Comparison of ENCODE assay signal across 1 cellular context in the genomic region with DNA sequence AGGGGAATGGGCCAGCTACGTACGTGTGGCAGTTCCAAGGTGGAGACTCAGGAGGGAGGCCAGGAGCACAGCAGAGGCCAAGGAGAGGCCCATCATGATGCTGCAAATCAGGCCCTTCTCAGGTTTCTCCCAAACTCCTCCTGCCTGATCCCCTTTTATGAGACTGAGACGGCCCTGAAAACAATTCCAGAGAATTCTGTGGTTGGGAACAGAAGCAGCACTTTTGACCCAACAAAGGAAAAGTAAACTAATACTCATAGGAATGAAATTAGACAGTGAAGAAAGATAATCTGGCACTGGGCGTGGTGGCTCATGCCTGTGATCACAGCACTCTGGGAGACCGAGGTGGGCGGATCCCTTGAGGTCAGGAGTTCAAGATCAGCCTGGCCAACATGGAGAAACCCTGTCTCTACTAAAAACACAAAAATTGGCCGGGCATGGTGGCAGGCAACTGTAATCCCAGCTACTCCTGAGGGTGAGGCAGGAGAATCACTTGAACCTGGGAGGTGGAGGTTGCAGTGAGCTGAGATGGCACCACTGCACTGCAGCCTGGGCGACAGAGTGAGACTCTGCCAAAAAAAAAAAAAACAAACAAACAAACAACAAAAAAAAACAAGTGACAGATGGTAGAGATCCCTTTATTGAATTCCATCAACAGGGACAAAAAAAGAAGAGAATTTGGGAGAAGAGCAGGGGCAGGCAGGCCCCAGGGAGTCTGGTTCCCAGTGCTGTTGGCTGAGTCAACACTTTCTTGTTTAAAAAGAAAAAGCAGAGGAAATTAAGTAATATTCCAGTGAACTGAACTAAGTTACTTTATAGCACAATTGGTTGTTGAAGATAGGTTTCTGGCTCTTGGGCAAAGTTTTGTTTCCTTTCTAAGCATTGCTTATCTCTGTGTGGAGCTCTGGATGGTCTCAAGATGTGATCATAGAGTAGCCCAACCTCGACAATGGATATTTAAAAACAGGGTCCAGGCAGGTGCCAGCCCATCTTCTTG.
TF ChIP-seq lines count a peak whose summit lies in the region.

A gene with protein sequence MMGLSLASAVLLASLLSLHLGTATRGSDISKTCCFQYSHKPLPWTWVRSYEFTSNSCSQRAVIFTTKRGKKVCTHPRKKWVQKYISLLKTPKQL (minus strand): TSS at position 131 of the 997 bp plus-strand sequence. CDS start 35 bp downstream, at position 96.

TF ChIP-seq in IMR-90, 13 proteins besides CTCF, POLR2A, EP300 and RAD21 (continued from another document):
- no peak for TF ChIP-seq MAZ (IDR thresholded peaks at IDR 0.05; ENCODE audit: borderline replicate concordance, low read depth, low read length)
- no peak for TF ChIP-seq MXI1 (IDR thresholded peaks at IDR 0.05; ENCODE audit: borderline replicate concordance, low read depth, low read length)
- TF ChIP-seq, protein P1, sequence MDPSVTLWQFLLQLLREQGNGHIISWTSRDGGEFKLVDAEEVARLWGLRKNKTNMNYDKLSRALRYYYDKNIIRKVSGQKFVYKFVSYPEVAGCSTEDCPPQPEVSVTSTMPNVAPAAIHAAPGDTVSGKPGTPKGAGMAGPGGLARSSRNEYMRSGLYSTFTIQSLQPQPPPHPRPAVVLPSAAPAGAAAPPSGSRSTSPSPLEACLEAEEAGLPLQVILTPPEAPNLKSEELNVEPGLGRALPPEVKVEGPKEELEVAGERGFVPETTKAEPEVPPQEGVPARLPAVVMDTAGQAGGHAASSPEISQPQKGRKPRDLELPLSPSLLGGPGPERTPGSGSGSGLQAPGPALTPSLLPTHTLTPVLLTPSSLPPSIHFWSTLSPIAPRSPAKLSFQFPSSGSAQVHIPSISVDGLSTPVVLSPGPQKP (IDR thresholded peaks at IDR 0.05; ENCODE audit: borderline replicate concordance, low read depth, low read length), result no peak
- TF ChIP-seq, protein P2, sequence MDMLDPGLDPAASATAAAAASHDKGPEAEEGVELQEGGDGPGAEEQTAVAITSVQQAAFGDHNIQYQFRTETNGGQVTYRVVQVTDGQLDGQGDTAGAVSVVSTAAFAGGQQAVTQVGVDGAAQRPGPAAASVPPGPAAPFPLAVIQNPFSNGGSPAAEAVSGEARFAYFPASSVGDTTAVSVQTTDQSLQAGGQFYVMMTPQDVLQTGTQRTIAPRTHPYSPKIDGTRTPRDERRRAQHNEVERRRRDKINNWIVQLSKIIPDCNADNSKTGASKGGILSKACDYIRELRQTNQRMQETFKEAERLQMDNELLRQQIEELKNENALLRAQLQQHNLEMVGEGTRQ (IDR thresholded peaks at IDR 0.05; ENCODE audit: low read depth, low read length), result no peak
